17 cellular contexts compared by ENCODE assay signal in the genomic region with DNA sequence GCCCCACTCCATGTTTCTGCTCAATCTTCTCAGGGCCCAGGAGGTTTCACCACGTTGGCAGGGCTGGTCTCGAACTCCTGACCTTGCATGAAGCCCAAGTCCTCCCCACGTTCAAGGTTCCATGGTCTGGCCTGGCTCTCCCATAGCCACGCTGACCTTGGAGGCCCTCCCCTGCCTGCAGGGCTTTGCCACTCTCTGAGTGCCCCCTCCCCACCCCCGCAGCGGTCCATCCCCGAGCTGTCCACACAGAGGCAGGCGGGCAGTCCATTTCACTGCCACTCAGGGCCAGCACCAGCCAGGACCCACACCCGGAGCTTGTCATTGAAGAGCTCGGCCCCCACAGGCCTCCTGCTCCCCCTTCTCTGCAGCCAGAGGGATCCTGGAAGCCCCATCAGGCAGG. TPM values are rescaled to one million over a fixed set of nuclear protein-coding genes. Genes with fewer than 3 reads are reported as not detected.
DNase-seq lines count a peak whose midpoint lies in the region; ATAC-seq, FAIRE-seq and TF ChIP-seq lines count a peak whose summit lies in the region.
"Had no signal": no experiment of that assay in that cellular context is flagged by ENCODE, and none has a peak within 500 bp of the region (broad histone marks: within the 10 kb centered on the region; RNA-seq: fewer than 3 reads in every experiment).

No MANE protein-coding gene starts in this region.

- TF ChIP-seq POLR2A in H1 (IDR thresholded peaks at IDR 0.05; ENCODE audit: control extremely low read depth in 1 of 2, low read depth in 2 of 2, low read length in 2 of 2): no peak

- H2BK12ac ChIP-seq in H1 (ENCODE audit: low read depth, low read length): 0 out of 2 replicates have a peak overlapping the region, but pooled peaks have one; percentile 39

- H3K23me2 ChIP-seq in H1 (ENCODE audit: low read depth, low read length): no peaks in the 10 kb centered on the region

- H3K18ac ChIP-seq in H1 (ENCODE audit: extremely low read depth, low read length): no peak overlapping the region; the same call in 1 of the 2 replicates

- DNase-seq in GM23338 (ENCODE audit: low spot score) (no peak), H1 (ENCODE audit: low read depth in 1 of 2, low spot score in 2 of 2) (no peak), type B pancreatic cell (ENCODE audit: extremely low spot score, unreplicated experiment) (no peak), DMS153 treated with DMSO at 0.1 percent for 48 hours (lab: John Stamatoyannopoulos, UW; ENCODE audit: unreplicated experiment) (no peak)
- DNase-seq in natural killer cell treated with Interleukin-12 subunit alpha and Interleukin-12 subunit beta and Interleukin-15 and Interleukin-18, amount 100 ng/mL, for 72 hours (ENCODE audit: low spot score): peak; percentile 25
- DNase-seq: 8988T; AML-193; Caco-2; CD8-positive, alpha-beta memory T cell had no signal

- no peak for TF ChIP-seq CTCF in GM23338 (conservative IDR thresholded peaks at IDR 0.05; ENCODE audit: low read depth in 2 of 2)
- no peak for TF ChIP-seq CTCF in H1 (IDR thresholded peaks at IDR 0.05; ENCODE audit: control extremely low read depth in 1 of 3, insufficient read depth in 1 of 3, low read depth in 1 of 3, low read length in 3 of 3)
- no peak for TF ChIP-seq CTCF in type B pancreatic cell (conservative IDR thresholded peaks at IDR 0.05)

- H2AFZ ChIP-seq in GM23338: no peak overlapping the region
- no peak overlapping the region for H2AFZ ChIP-seq in H1 (ENCODE audit: low read length)

- no peak overlapping the region for H3K4me3 ChIP-seq in GM23338
- no peak overlapping the region for H3K4me3 ChIP-seq in H1 (ENCODE audit: extremely low read depth in 1 of 4, insufficient read depth in 2 of 4, low read depth in 3 of 4, low read length in 4 of 4)
- H3K4me3 ChIP-seq: BLaER1, GM12878 had no signal

- H3K4me2 ChIP-seq in GM23338 (no peak overlapping the region), H1 (ENCODE audit: insufficient read depth in 1 of 2, low read depth in 2 of 2, low read length in 2 of 2) (no peak overlapping the region)
- H3K4me2 ChIP-seq: BLaER1 had no signal

- 83% methylated on average over 9 of the region's 10 CpGs; no CpG with 5 or more reads in 1 of the 2 experiments for WGBS in H1 (ENCODE audit: extremely low coverage in 1 of 2, insufficient coverage in 1 of 2, insufficient read length in 1 of 2, insufficient replicate concordance in 2 of 2, low coverage in 1 of 2, low lambda C conversion rate in 2 of 2, missing lambda C conversion rate in 1 of 2), 2 experiments

- H3K56ac ChIP-seq in H1 (replicated peaks; ENCODE audit: insufficient read length, low read depth, low read length): no peak overlapping the region

- no peak for TF ChIP-seq EP300 in H1 (IDR thresholded peaks at IDR 0.05; ENCODE audit: borderline replicate concordance in 1 of 2, low read depth in 2 of 2, low read length in 2 of 2)

- H3K4me1 ChIP-seq in GM23338 (ENCODE audit: insufficient read depth): no peaks in the 10 kb centered on the region; the same call in 1 of the 2 replicates
- peaks cover 0 to 11% (median 5%) of the 10 kb centered on the region in 4 experiments; a peak in 4 of 7 replicates for H3K4me1 ChIP-seq in H1 (replicated peaks in 1 of 4; ENCODE audit: control insufficient read depth in 3 of 4, insufficient read depth in 4 of 4, low read length in 3 of 4)
- H3K4me1 ChIP-seq: BLaER1, Caco-2 had no signal

- peaks cover 33% of the 10 kb centered on the region for H3K36me3 Mint-ChIP-seq in GM23338 (ENCODE audit: low read depth)
- H3K36me3 Mint-ChIP-seq in natural killer cell treated with Interleukin-12 subunit alpha and Interleukin-12 subunit beta and Interleukin-15 and Interleukin-18, amount 100 ng/mL, for 72 hours: no peaks in the 10 kb centered on the region
- H3K36me3 Mint-ChIP-seq in type B pancreatic cell: no peaks in the 10 kb centered on the region
- H3K36me3 Mint-ChIP-seq: CD8-positive, alpha-beta memory T cell had no signal

- peaks cover 17% of the 10 kb centered on the region for H4K20me1 ChIP-seq in GM23338 (replicated peaks; ENCODE audit: insufficient read depth)
- peaks cover 2 to 5% of the 10 kb centered on the region in 2 experiments for H4K20me1 ChIP-seq in H1 (replicated peaks in 1 of 2; ENCODE audit: control insufficient read depth in 1 of 2, insufficient read depth in 2 of 2, low read length in 2 of 2)
- H4K20me1 ChIP-seq: BLaER1 had no signal

- no peak overlapping the region for H3K14ac ChIP-seq in H1 (ENCODE audit: insufficient read length)

- no peak overlapping the region for H2BK15ac ChIP-seq in H1 (ENCODE audit: low read length)

- no peak overlapping the region for H3K23ac ChIP-seq in H1 (ENCODE audit: insufficient read length)

- no peaks in the 10 kb centered on the region for H3K9me3 ChIP-seq in H1 (ENCODE audit: insufficient read depth in 2 of 2, low read depth in 1 of 2, low read length in 1 of 2)
- H3K9me3 ChIP-seq: BLaER1, Caco-2 had no signal

- H4K91ac ChIP-seq in H1 (replicated peaks; ENCODE audit: insufficient read length, low read length): no peak overlapping the region

- no peak for ATAC-seq in GM23338
- peak in 1 of 2 donors; percentile 48 for ATAC-seq in natural killer cell treated with Interleukin-12 subunit alpha and Interleukin-12 subunit beta and Interleukin-15 and Interleukin-18, amount 100 ng/mL, for 72 hours
- no peak for ATAC-seq in GM18519 (IDR thresholded peaks at IDR 0.05; ENCODE audit: low FRiP score, unreplicated experiment)
- no peak for ATAC-seq in GM18907 (IDR thresholded peaks at IDR 0.05; ENCODE audit: unreplicated experiment)
- ATAC-seq: GM12878, HepG2 had no signal

- H3F3A ChIP-seq in GM23338 (replicated peaks; ENCODE audit: low read depth): no peaks in the 10 kb centered on the region; the same call in 1 of the 2 replicates

- H3K4me3 Mint-ChIP-seq in GM23338 (no peak overlapping the region), type B pancreatic cell (no peak overlapping the region)
- H3K4me3 Mint-ChIP-seq in natural killer cell treated with Interleukin-12 subunit alpha and Interleukin-12 subunit beta and Interleukin-15 and Interleukin-18, amount 100 ng/mL, for 72 hours: no peak overlapping the region

- H4K8ac ChIP-seq in H1 (ENCODE audit: extremely low read depth, insufficient read depth, low read length): no peak overlapping the region; the same call in 1 of the 2 replicates

- 0 out of 2 replicates have a peak, but pooled peaks cover 7% of the 10 kb centered on the region for H3K36me3 ChIP-seq in GM23338 (ENCODE audit: insufficient read depth)
- H3K36me3 ChIP-seq in H1 (ENCODE audit: control insufficient read depth in 2 of 4, insufficient read depth in 4 of 4, low read length in 3 of 4): peaks cover 0 to 9% (median under 1%) of the 10 kb centered on the region in 4 experiments; a peak in 2 of 8 replicates
- H3K36me3 ChIP-seq: BLaER1 had no signal

- H4K5ac ChIP-seq in H1 (ENCODE audit: insufficient read length, low read depth, low read length): no peak overlapping the region

- H2BK20ac ChIP-seq in H1 (ENCODE audit: low read length): no peak overlapping the region

- no peak for TF ChIP-seq RAD21 in H1 (IDR thresholded peaks at IDR 0.05 in 1 of 2, conservative IDR thresholded peaks at IDR 0.05 in 1 of 2; ENCODE audit: low read depth in 2 of 2, low read length in 2 of 2)

- H3K79me1 ChIP-seq in H1 (ENCODE audit: low read depth, low read length): peaks cover 3% of the 10 kb centered on the region; the same call in 1 of the 2 replicates

- H3K4ac ChIP-seq in H1 (replicated peaks; ENCODE audit: insufficient read length, low read depth, low read length): no peak overlapping the region

- H3K27me3 Mint-ChIP-seq in GM23338 (ENCODE audit: insufficient read depth, low read depth, poor library complexity) (peaks cover 9% of the 10 kb centered on the region), type B pancreatic cell (no peaks in the 10 kb centered on the region)
- no peaks in the 10 kb centered on the region for H3K27me3 Mint-ChIP-seq in natural killer cell treated with Interleukin-12 subunit alpha and Interleukin-12 subunit beta and Interleukin-15 and Interleukin-18, amount 100 ng/mL, for 72 hours

- H3K27ac Mint-ChIP-seq in GM23338 (no peak overlapping the region), type B pancreatic cell (peak overlapping the region; percentile 2)
- no peak overlapping the region for H3K27ac Mint-ChIP-seq in natural killer cell treated with Interleukin-12 subunit alpha and Interleukin-12 subunit beta and Interleukin-15 and Interleukin-18, amount 100 ng/mL, for 72 hours
- H3K27ac Mint-ChIP-seq: CD8-positive, alpha-beta memory T cell had no signal

- no peak overlapping the region for H3K9ac ChIP-seq in H1 (replicated peaks in 1 of 4; ENCODE audit: extremely low read depth in 1 of 4, low read depth in 3 of 4, low read length in 3 of 4)
- H3K9ac ChIP-seq: BLaER1 had no signal

- H3K4me1 Mint-ChIP-seq in GM23338 (peaks cover 15% of the 10 kb centered on the region), type B pancreatic cell (ENCODE audit: unreplicated experiment) (peaks cover 10% of the 10 kb centered on the region)
- H3K4me1 Mint-ChIP-seq in natural killer cell treated with Interleukin-12 subunit alpha and Interleukin-12 subunit beta and Interleukin-15 and Interleukin-18, amount 100 ng/mL, for 72 hours (ENCODE audit: low read depth in 2 of 2): no peaks in the 10 kb centered on the region
- H3K4me1 Mint-ChIP-seq: CD8-positive, alpha-beta memory T cell had no signal

- H3K79me2 ChIP-seq in GM23338 (replicated peaks; ENCODE audit: insufficient read depth): peaks cover 30% of the 10 kb centered on the region
- peaks cover 0 to 2% of the 10 kb centered on the region in 2 experiments; a peak in 2 of 4 replicates for H3K79me2 ChIP-seq in H1 (ENCODE audit: control insufficient read depth in 1 of 2, insufficient read depth in 2 of 2, low read length in 2 of 2)

- no peak for FAIRE-seq in H1 (lab: Jason Lieb, UNC)
- FAIRE-seq: GM12878, GM19239, H54, HepG2, HTR-8/SVneo had no signal

- H2AK5ac ChIP-seq in H1 (ENCODE audit: low read depth, low read length): no peak overlapping the region

- POLR2A ChIA-PET in H1 (lab: Charles Lee; ENCODE audit: partially characterized antibody): interaction anchor here (1.9 kb wide), 1 partner anchor 10 kb away, joined by 5 read pairs; no protein-coding TSS in a partner anchor

- H3K9me3 Mint-ChIP-seq in GM23338 (no peaks in the 10 kb centered on the region), type B pancreatic cell (no peaks in the 10 kb centered on the region)
- H3K9me3 Mint-ChIP-seq in natural killer cell treated with Interleukin-12 subunit alpha and Interleukin-12 subunit beta and Interleukin-15 and Interleukin-18, amount 100 ng/mL, for 72 hours: no peaks in the 10 kb centered on the region
- H3K9me3 Mint-ChIP-seq: CD8-positive, alpha-beta memory T cell had no signal

- CTCF ChIA-PET in H1 (lab: Charles Lee; ENCODE audit: partially characterized antibody): interaction anchor here (0.7 kb wide), 1 partner anchor 56 kb away, joined by 3 read pairs; no protein-coding TSS in a partner anchor

- 0 out of 2 replicates have a peak overlapping the region, but pooled peaks have one; percentile 9 for H2BK5ac ChIP-seq in H1 (ENCODE audit: low read depth, low read length)

- no peak overlapping the region for H2BK120ac ChIP-seq in H1 (replicated peaks; ENCODE audit: low read depth, low read length)

- H3K27me3 ChIP-seq in GM23338 (ENCODE audit: insufficient read depth) (no peaks in the 10 kb centered on the region), H1 (replicated peaks in 1 of 4; ENCODE audit: control insufficient read depth in 3 of 4, extremely low read depth in 1 of 4, insufficient read depth in 3 of 4, low read length in 3 of 4) (no peaks in the 10 kb centered on the region)
- H3K27me3 ChIP-seq: BLaER1 had no signal

- H3K9me2 ChIP-seq in GM23338 (ENCODE audit: insufficient read depth): no peaks in the 10 kb centered on the region

- H3K27ac ChIP-seq in GM23338 (ENCODE audit: low read depth) (peak overlapping the region; percentile 55; the same call in 1 of the 2 replicates), H1 (ENCODE audit: low read depth, low read length) (no peak overlapping the region)
- H3K27ac ChIP-seq: BLaER1 had no signal

RNA-seq across cellular contexts. Expression of gene ARHGAP8, which starts 30.7 kb away (rescaled TPM):
- 45.4 and 62.8 TPM in 2 replicates for total RNA-seq in GM23338 (2014; rRNA removed; shearing (Covaris generic))
- polyA plus RNA-seq in GM23338 (2016; fragmentation: Nextera tagmentation; extraction: Ambion mirVana) (60.8 and 64.9 TPM in 2 replicates), H1 (2011; rRNA removed) (35.6 and 55.2 TPM in 2 replicates)
- 47.7 and 48.7 TPM in 2 replicates for total RNA-seq in H1 (2021; fragmentation: NEBNext Ultra II Directional; extraction: Animal tissue kit (Norgen Biotek cat#: 25700))
- 40.7 TPM for polyA plus RNA-seq in H1 (2011; cell fraction: cytosol; rRNA removed)
- polyA plus RNA-seq in H1 (2011; cell fraction: nucleus; rRNA removed): 71.9 TPM
- 29.6 to 36.8 TPM (median 35.4 TPM) in 4 replicates for polyA plus RNA-seq in H1 (2012, experiment 1 of 2)
- polyA plus RNA-seq in H1 (2012, experiment 2 of 2): 25.3 TPM
- polyA plus RNA-seq in H1 (2013, experiment 1 of 2): 28.1 TPM
- 27.7 TPM for polyA plus RNA-seq in H1 (2013, experiment 2 of 2)
- 28.4 and 34.7 TPM in 2 replicates for polyA minus RNA-seq in H1 (2011; rRNA and poly(A)+ RNA removed)
- 22.0 TPM for polyA minus RNA-seq in H1 (2011; cell fraction: cytosol; rRNA and poly(A)+ RNA removed)
- polyA minus RNA-seq in H1 (2011; cell fraction: nucleus; rRNA and poly(A)+ RNA removed): 33.7 TPM
- total RNA-seq in natural killer cell treated with Interleukin-12 subunit alpha and Interleukin-12 subunit beta and Interleukin-15 and Interleukin-18, amount 100 ng/mL, for 72 hours: 1 to 10 TPM in 1 of 2 donors, under 1 TPM in 1; 0.64 to 2.3 TPM
- 18.0 and 40.3 TPM in 2 replicates for total RNA-seq in type B pancreatic cell (ENCODE audit: low replicate concordance)
- total RNA-seq: GM12878 had no signal
- polyA plus RNA-seq: CD8-positive, alpha-beta memory T cell; HepG2 had no signal
